In the genomic region with DNA sequence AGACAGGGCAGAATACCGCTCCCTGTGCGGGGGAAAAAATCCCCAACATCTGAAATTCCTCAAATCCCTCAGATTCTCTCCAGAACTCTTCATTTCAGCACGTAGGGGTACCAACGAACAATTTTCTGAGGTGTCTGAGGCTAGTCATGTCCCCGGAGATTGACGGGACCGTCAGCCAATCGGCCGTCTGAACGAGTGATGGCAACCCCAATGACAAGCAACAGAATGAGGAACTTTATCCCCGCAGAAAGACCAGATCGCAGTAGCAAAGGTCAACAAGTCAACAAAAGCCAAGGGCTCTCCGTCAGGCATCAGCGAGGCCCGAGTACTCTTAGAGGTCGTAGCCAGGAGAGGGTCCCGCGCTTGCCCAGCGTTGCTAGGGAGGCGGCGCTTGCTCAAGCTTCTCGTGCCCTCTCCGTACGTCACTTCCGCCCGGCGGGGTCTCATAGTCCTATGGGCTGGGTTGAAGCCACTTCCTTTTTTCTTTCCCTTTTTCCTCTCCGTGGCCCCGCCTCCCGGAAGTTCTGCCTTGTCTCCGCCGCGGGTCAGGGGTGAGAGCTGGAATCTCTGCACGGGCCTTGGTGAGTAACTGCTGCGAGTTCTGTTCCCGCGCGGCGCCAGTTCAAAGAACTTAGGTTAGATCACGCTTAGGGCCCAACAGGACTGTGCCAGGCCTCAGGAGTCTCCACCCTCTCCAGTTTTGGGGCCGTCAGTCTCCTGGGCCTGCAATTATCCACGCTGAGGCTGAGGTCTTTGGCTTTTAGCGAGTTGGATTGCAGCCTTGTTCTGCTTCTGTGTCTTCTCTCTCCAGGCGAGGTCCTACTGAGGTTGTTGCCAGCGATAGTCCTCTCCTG, we compare ENCODE assay signal across 8 cellular contexts. TPM values are rescaled to one million over a fixed set of nuclear protein-coding genes. Genes with fewer than 3 reads are reported as not detected.
DNase-seq lines count a peak whose midpoint lies in the region; ATAC-seq and TF ChIP-seq lines count a peak whose summit lies in the region.

A gene with protein sequence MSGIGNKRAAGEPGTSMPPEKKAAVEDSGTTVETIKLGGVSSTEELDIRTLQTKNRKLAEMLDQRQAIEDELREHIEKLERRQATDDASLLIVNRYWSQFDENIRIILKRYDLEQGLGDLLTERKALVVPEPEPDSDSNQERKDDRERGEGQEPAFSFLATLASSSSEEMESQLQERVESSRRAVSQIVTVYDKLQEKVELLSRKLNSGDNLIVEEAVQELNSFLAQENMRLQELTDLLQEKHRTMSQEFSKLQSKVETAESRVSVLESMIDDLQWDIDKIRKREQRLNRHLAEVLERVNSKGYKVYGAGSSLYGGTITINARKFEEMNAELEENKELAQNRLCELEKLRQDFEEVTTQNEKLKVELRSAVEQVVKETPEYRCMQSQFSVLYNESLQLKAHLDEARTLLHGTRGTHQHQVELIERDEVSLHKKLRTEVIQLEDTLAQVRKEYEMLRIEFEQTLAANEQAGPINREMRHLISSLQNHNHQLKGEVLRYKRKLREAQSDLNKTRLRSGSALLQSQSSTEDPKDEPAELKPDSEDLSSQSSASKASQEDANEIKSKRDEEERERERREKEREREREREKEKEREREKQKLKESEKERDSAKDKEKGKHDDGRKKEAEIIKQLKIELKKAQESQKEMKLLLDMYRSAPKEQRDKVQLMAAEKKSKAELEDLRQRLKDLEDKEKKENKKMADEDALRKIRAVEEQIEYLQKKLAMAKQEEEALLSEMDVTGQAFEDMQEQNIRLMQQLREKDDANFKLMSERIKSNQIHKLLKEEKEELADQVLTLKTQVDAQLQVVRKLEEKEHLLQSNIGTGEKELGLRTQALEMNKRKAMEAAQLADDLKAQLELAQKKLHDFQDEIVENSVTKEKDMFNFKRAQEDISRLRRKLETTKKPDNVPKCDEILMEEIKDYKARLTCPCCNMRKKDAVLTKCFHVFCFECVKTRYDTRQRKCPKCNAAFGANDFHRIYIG (plus strand): TSS at position 520 of the 854 bp plus-strand sequence. CDS start 1,571 bp downstream, outside the sequence.

- no peak for TF ChIP-seq CTCF in VCaP (conservative IDR thresholded peaks at IDR 0.05)
- TF ChIP-seq CTCF in breast epithelium (IDR thresholded peaks at IDR 0.05) = no peak

- peaks cover 22% of the 10 kb centered on the region for H3K4me1 ChIP-seq in ACC112 (ENCODE audit: control insufficient read depth, insufficient read depth, low read length, unreplicated experiment)
- H3K4me1 ChIP-seq in breast epithelium = peaks cover 0 to 2% of the 10 kb centered on the region in 2 donors
- H3K4me1 ChIP-seq in skeletal muscle tissue (ENCODE audit: control insufficient read depth in 3 of 3, insufficient read depth in 3 of 3, low read length in 3 of 3) = peaks cover 0 to 9% (median 2%) of the 10 kb centered on the region in 3 donors

- ATAC-seq in GM18870 (IDR thresholded peaks at IDR 0.05; ENCODE audit: unreplicated experiment) = peak; percentile 98
- ATAC-seq in HG03135 (IDR thresholded peaks at IDR 0.05; ENCODE audit: unreplicated experiment) = peak; percentile 99

- peak within 1 kb of the TSS; percentile 91 to 95 (median 93) for H3K9ac ChIP-seq in skeletal muscle tissue (ENCODE audit: low read depth in 1 of 3, low read length in 3 of 3)

- peak; percentile 96 for DNase-seq in NCI-H2196 treated with DMSO at 0.1 percent for 48 hours (lab: John Stamatoyannopoulos, UW; ENCODE audit: unreplicated experiment)
- DNase-seq in breast epithelium (ENCODE audit: low spot score in 2 of 2) = peak; percentile 99

- H2AFZ ChIP-seq in ACC112 (ENCODE audit: low read length, unreplicated experiment) = peak within 1 kb of the TSS; percentile 93

- intact Hi-C loops in breast epithelium (cut with DNase I; ENCODE audit: low total_unique reads) = loop anchor here (5.0 to 10.0 kb wide), 2 partner anchors 86 to 1139 kb away; no protein-coding TSS in a partner anchor

- no peak for TF ChIP-seq POLR2A in breast epithelium (IDR thresholded peaks at IDR 0.05)

- H3K36me3 ChIP-seq in ACC112 (ENCODE audit: insufficient read depth, low read length) = peaks cover 17% of the 10 kb centered on the region
- H3K36me3 ChIP-seq in breast epithelium = no peaks in the 10 kb centered on the region
- H3K36me3 ChIP-seq in skeletal muscle tissue (ENCODE audit: control insufficient read depth in 3 of 3, insufficient read depth in 3 of 3, low read length in 3 of 3) = peaks cover 2 to 22% (median 15%) of the 10 kb centered on the region in 3 donors

- H3K27ac ChIP-seq in ACC112 (ENCODE audit: low read depth, low read length) = peak within 1 kb of the TSS; percentile 84
- peak within 1 kb of the TSS; percentile 83 for H3K27ac ChIP-seq in VCaP
- peak within 1 kb of the TSS; percentile 96 to 97 for H3K27ac ChIP-seq in breast epithelium
- H3K27ac ChIP-seq in skeletal muscle tissue (ENCODE audit: low read depth, low read length) = peak within 1 kb of the TSS; percentile 86

- peaks cover 33% of the 10 kb centered on the region for H3K79me2 ChIP-seq in ACC112 (ENCODE audit: control insufficient read depth, insufficient read depth, low read length, unreplicated experiment)

- H3K9me3 ChIP-seq in breast epithelium = no peaks in the 10 kb centered on the region
- no peaks in the 10 kb centered on the region for H3K9me3 ChIP-seq in iPS-18c (ENCODE audit: control insufficient read depth, insufficient read depth, low read length)
- no peaks in the 10 kb centered on the region for H3K9me3 ChIP-seq in skeletal muscle tissue (ENCODE audit: control insufficient read depth in 3 of 3, low read length in 3 of 3)

- H3K4me3 ChIP-seq in ACC112 (ENCODE audit: low read depth, low read length) = peak within 1 kb of the TSS; percentile 77
- H3K4me3 ChIP-seq in breast epithelium = peak within 1 kb of the TSS; percentile 74 to 81 (median 76)
- peak within 1 kb of the TSS; percentile 91 for H3K4me3 ChIP-seq in iPS-18c (ENCODE audit: insufficient read depth, low read depth, low read length)
- peak within 1 kb of the TSS; percentile 75 to 98 (median 96) for H3K4me3 ChIP-seq in skeletal muscle tissue (ENCODE audit: low read length in 3 of 3)

- H3K27me3 ChIP-seq in ACC112 (ENCODE audit: insufficient read depth, low read length) (no peaks in the 10 kb centered on the region), breast epithelium (no peaks in the 10 kb centered on the region), skeletal muscle tissue (ENCODE audit: control insufficient read depth in 3 of 3, insufficient read depth in 3 of 3, low read length in 3 of 3) (no peaks in the 10 kb centered on the region)

RNA-seq across cellular contexts. Expression of the gene that starts here (rescaled TPM):
- 10 to 100 TPM; 24.6 to 31.5 (median 29.9) TPM for total RNA-seq in breast epithelium
- total RNA-seq in skeletal muscle tissue = 24.5 TPM

Comparison
In these comparisons a context has a peak if more than half of its experiments do, and no peak if none do; other contexts are left out.
1. Peak in every context shown above with its lines: DNase-seq, ATAC-seq, H3K4me3 ChIP-seq and H3K27ac ChIP-seq.